Comparison of ENCODE assay signal across 22 cellular contexts in genomic region chr14:32697114-32697513, GRCh38.
"Had no signal": no experiment of that assay in that cellular context is flagged by ENCODE, and none has a peak within 500 bp of the region (broad histone marks: within the 10 kb centered on the region; RNA-seq: fewer than 3 reads in every experiment).

No MANE protein-coding gene starts in this region.

- H3K36me3 Mint-ChIP-seq: activated naive CD4-positive, alpha-beta T cell treated with anti-CD3 and anti-CD28 coated beads, Interleukin-2, amount 10 ng/mL, durations not matched to agents 7 days and 5 days had no signal

- H3K27me3 Mint-ChIP-seq: activated CD4-positive, alpha-beta T cell treated with anti-CD3 and anti-CD28 coated beads, Interleukin-2, amount 10 ng/mL, durations not matched to agents 7 days and 5 days; activated naive CD4-positive, alpha-beta T cell treated with anti-CD3 and anti-CD28 coated beads, Interleukin-2, amount 10 ng/mL, durations not matched to agents 7 days and 5 days; progenitor cell of endocrine pancreas; stimulated activated naive CD8-positive, alpha-beta T cell treated with anti-CD3 and anti-CD28 coated beads, Interleukin-15, amount 100 ng/mL, for 72 hours had no signal

- H3K36me3 ChIP-seq: ascending aorta, left lung, right atrium auricular region, suprapubic skin, transverse colon, vagina had no signal

- ATAC-seq: activated CD4-positive, CD25-positive, alpha-beta regulatory T cell treated with anti-CD3 and anti-CD28 coated beads, Interleukin-2, amount 50 U/mL, for 24 hours; activated T-cell treated with anti-CD3 and anti-CD28 coated beads, Interleukin-2, amount 50 U/mL, for 4 hours; esophagus mucosa; gastrocnemius medialis; left lung; stimulated activated naive CD8-positive, alpha-beta T cell treated with anti-CD3 and anti-CD28 coated beads, Interleukin-15, amount 100 ng/mL, for 72 hours had no signal

- H3K9me3 Mint-ChIP-seq: activated CD4-positive, alpha-beta T cell treated with anti-CD3 and anti-CD28 coated beads, Interleukin-2, amount 10 ng/mL, durations not matched to agents 7 days and 5 days; activated naive CD4-positive, alpha-beta T cell treated with anti-CD3 and anti-CD28 coated beads, Interleukin-2, amount 10 ng/mL, durations not matched to agents 7 days and 5 days; activated T-cell treated with anti-CD3 and anti-CD28 coated beads, Interleukin-2, amount 50 U/mL, for 4 hours; stimulated activated naive CD8-positive, alpha-beta T cell treated with anti-CD3 and anti-CD28 coated beads, Interleukin-15, amount 100 ng/mL, for 72 hours had no signal

- H3K27ac ChIP-seq: gastrocnemius medialis, left lung, right atrium auricular region, skin epidermis, suprapubic skin, transverse colon, vagina had no signal

- H3K4me3 Mint-ChIP-seq: activated CD4-positive, alpha-beta T cell treated with anti-CD3 and anti-CD28 coated beads, Interleukin-2, amount 10 ng/mL, durations not matched to agents 7 days and 5 days; activated naive CD4-positive, alpha-beta T cell treated with anti-CD3 and anti-CD28 coated beads, Interleukin-2, amount 10 ng/mL, durations not matched to agents 7 days and 5 days; activated T-cell treated with anti-CD3 and anti-CD28 coated beads, Interleukin-2, amount 50 U/mL, for 4 hours; neural crest cell; stimulated activated naive CD8-positive, alpha-beta T cell treated with anti-CD3 and anti-CD28 coated beads, Interleukin-15, amount 100 ng/mL, for 72 hours had no signal

- H3K4me1 Mint-ChIP-seq: activated CD4-positive, alpha-beta T cell treated with anti-CD3 and anti-CD28 coated beads, Interleukin-2, amount 10 ng/mL, durations not matched to agents 7 days and 5 days; activated naive CD4-positive, alpha-beta T cell treated with anti-CD3 and anti-CD28 coated beads, Interleukin-2, amount 10 ng/mL, durations not matched to agents 7 days and 5 days; stimulated activated naive CD8-positive, alpha-beta T cell treated with anti-CD3 and anti-CD28 coated beads, Interleukin-15, amount 100 ng/mL, for 72 hours had no signal

- H3K4me3 ChIP-seq: ascending aorta, gastrocnemius medialis, left lung, right atrium auricular region, skin epidermis, suprapubic skin, transverse colon, vagina had no signal

- H3K4me1 ChIP-seq: left lung had no signal

- H3K27me3 ChIP-seq: ascending aorta, gastrocnemius medialis, left lung, right atrium auricular region, suprapubic skin, transverse colon, vagina had no signal

- DNase-seq: activated CD4-positive, alpha-beta T cell treated with anti-CD3 and anti-CD28 coated beads, Interleukin-2, amount 10 ng/mL, durations not matched to agents 7 days and 5 days; activated CD8-positive, alpha-beta memory T cell treated with anti-CD3 and anti-CD28 coated beads, Interleukin-2, amount 50 U/mL, for 4 hours; activated effector memory CD4-positive, alpha-beta T cell treated with Interleukin-2 at 50 U/mL for 16 hours; activated naive CD4-positive, alpha-beta T cell treated with anti-CD3 and anti-CD28 coated beads, Interleukin-2, amount 10 ng/mL, durations not matched to agents 7 days and 5 days; activated T-cell treated with anti-CD3 and anti-CD28 coated beads, Interleukin-2, amount 50 U/mL, for 4 hours; cerebellar nuclear complex; cortex of kidney; gastrocnemius medialis; left lung; stimulated activated CD4-positive, alpha-beta T cell treated with anti-CD3 and anti-CD28 coated beads, Interleukin-15, amount 100 ng/mL, for 24 hours; stimulated activated CD4-positive, alpha-beta T cell treated with anti-CD3 and anti-CD28 coated beads, Interleukin-2, amount 100 ng/mL, for 48 hours; stimulated activated naive CD8-positive, alpha-beta T cell treated with anti-CD3 and anti-CD28 coated beads, Interleukin-15, amount 100 ng/mL, for 72 hours; transverse colon had no signal

- H3K9me3 ChIP-seq: ascending aorta, gastrocnemius medialis, left lung, right atrium auricular region, suprapubic skin, transverse colon, vagina had no signal

- H3K27ac Mint-ChIP-seq: activated CD4-positive, alpha-beta T cell treated with anti-CD3 and anti-CD28 coated beads, Interleukin-2, amount 10 ng/mL, durations not matched to agents 7 days and 5 days; activated naive CD4-positive, alpha-beta T cell treated with anti-CD3 and anti-CD28 coated beads, Interleukin-2, amount 10 ng/mL, durations not matched to agents 7 days and 5 days; progenitor cell of endocrine pancreas; stimulated activated naive CD8-positive, alpha-beta T cell treated with anti-CD3 and anti-CD28 coated beads, Interleukin-15, amount 100 ng/mL, for 72 hours had no signal
